In the genomic region with DNA sequence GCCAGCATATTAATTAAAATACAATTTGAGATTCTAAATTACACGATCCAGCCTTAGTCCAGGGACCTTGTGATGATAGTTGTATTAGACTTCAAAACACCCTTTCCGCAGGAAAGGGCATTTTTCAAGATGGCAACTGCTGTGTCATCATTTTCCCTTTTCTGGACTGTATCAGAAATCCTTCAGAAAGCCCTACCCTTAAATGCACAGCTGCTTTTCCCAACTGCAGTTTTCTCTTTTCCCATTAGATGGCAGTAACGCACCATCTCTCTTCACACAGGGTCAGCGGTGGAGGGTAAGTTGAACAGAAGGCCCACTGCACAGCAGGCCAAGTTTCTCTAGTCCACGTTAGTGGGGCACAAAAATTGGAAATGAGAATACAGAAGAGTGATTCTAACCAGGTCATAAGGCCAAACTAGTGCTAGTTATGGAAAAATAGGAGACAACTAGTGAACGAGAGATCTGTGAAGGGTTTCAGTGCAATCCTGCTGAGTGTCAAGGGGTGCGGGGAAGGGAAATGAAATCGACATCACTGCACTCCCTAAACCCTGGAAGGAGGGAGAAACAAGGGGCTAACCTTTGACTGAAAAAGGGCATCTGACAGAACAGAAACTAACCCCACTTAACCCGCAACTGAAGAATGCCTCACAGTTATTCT, we compare ENCODE assay signal across 1 cellular context.
TF ChIP-seq lines count a peak whose summit lies in the region.

No MANE protein-coding gene starts in this region.

TF ChIP-seq in GM23338, 12 proteins besides CTCF, POLR2A, EP300 and RAD21 (continued from another document):
- TF ChIP-seq, protein P1, sequence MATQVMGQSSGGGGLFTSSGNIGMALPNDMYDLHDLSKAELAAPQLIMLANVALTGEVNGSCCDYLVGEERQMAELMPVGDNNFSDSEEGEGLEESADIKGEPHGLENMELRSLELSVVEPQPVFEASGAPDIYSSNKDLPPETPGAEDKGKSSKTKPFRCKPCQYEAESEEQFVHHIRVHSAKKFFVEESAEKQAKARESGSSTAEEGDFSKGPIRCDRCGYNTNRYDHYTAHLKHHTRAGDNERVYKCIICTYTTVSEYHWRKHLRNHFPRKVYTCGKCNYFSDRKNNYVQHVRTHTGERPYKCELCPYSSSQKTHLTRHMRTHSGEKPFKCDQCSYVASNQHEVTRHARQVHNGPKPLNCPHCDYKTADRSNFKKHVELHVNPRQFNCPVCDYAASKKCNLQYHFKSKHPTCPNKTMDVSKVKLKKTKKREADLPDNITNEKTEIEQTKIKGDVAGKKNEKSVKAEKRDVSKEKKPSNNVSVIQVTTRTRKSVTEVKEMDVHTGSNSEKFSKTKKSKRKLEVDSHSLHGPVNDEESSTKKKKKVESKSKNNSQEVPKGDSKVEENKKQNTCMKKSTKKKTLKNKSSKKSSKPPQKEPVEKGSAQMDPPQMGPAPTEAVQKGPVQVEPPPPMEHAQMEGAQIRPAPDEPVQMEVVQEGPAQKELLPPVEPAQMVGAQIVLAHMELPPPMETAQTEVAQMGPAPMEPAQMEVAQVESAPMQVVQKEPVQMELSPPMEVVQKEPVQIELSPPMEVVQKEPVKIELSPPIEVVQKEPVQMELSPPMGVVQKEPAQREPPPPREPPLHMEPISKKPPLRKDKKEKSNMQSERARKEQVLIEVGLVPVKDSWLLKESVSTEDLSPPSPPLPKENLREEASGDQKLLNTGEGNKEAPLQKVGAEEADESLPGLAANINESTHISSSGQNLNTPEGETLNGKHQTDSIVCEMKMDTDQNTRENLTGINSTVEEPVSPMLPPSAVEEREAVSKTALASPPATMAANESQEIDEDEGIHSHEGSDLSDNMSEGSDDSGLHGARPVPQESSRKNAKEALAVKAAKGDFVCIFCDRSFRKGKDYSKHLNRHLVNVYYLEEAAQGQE (IDR thresholded peaks at IDR 0.05; ENCODE audit: unreplicated experiment) = no peak
- no peak for TF ChIP-seq ZNF114 (CRISPR knock-in tag; IDR thresholded peaks at IDR 0.05)
- TF ChIP-seq ZNF331 (CRISPR knock-in tag; IDR thresholded peaks at IDR 0.05; ENCODE audit: low read depth) = no peak
- TF ChIP-seq EZH2phosphoT487 (IDR thresholded peaks at IDR 0.05; ENCODE audit: unreplicated experiment) = no peak
